ENCODE assay signal across 8 cellular contexts in genomic region chr7:102748605-102749322, GRCh38.
DNase-seq lines count a peak whose midpoint lies in the region; ATAC-seq and TF ChIP-seq lines count a peak whose summit lies in the region.
"Not testable (repeated sequence)": the region's sequence is repeated elsewhere in the genome, so short reads cannot be mapped to it uniquely, and the experiment has no call there.

Gene FAM185A, plus strand, starts transcription at chr7:102748999. Its CDS starts 209 bp downstream, at chr7:102749208.

- H3K79me2 ChIP-seq in OCI-LY3 (ENCODE audit: low read length): not testable (repeated sequence)

- H3K9me3 ChIP-seq in OCI-LY3 (ENCODE audit: insufficient read depth, low read length): not testable (repeated sequence)

- not testable (repeated sequence) for H3K27ac ChIP-seq in OCI-LY3 (ENCODE audit: low read length)

- peak within 1 kb of the TSS; percentile 81; the same call in 1 of the 2 replicates for H2AFZ ChIP-seq in OCI-LY3 (ENCODE audit: low read depth, low read length)

- not testable (repeated sequence) for H3K36me3 ChIP-seq in OCI-LY3 (replicated peaks; ENCODE audit: low read depth, low read length)

- H3K4me1 ChIP-seq in OCI-LY3 (ENCODE audit: low read length): not testable (repeated sequence)

- not testable (repeated sequence) for H3K27me3 ChIP-seq in OCI-LY3 (ENCODE audit: low read depth, low read length)

- ATAC-seq in GM21528 (IDR thresholded peaks at IDR 0.05; ENCODE audit: low FRiP score, unreplicated experiment): peak; percentile 98

- not testable (repeated sequence) for H4K20me1 ChIP-seq in OCI-LY3 (ENCODE audit: insufficient read depth, low read length)

- peak within 1 kb of the TSS; percentile 74 for H3K9ac ChIP-seq in OCI-LY3 (ENCODE audit: low read length)

- H3K4me3 ChIP-seq in OCI-LY3 (ENCODE audit: low read length): peak within 1 kb of the TSS; percentile 83

- DNase-seq in DMS 273 treated with DMSO at 0.1 percent for 48 hours (lab: John Stamatoyannopoulos, UW) (peak; percentile 100), HuH-7.5 (ENCODE audit: low spot score) (peak; percentile 82), activated T-cell treated with anti-CD3 and anti-CD28 coated beads for 24 hours (ENCODE audit: low read depth) (peak; percentile 94), epidermal melanocyte (ENCODE audit: insufficient read length, low spot score) (peak; percentile 86), midbrain (lab: John Stamatoyannopoulos, UW) (peak; percentile 100)
- DNase-seq in stimulated activated CD8-positive, alpha-beta memory T cell treated with anti-CD3 and anti-CD28 coated beads, Interleukin-15, amount 100 ng/mL, for 48 hours (ENCODE audit: low read depth in 2 of 2): peak; percentile 91 to 94

- TF ChIP-seq CTCF in OCI-LY3 (IDR thresholded peaks at IDR 0.05; ENCODE audit: low read depth, low read length): not testable (repeated sequence)

- peak within 1 kb of the TSS; percentile 73 for H3K4me2 ChIP-seq in OCI-LY3 (ENCODE audit: low read length)
